ENCODE assay signal across 16 cellular contexts in genomic region chr14:61399365-61399764, GRCh38.
DNase-seq lines count a peak whose midpoint lies in the region; TF ChIP-seq lines count a peak whose summit lies in the region.
"Had no signal": no experiment of that assay in that cellular context is flagged by ENCODE, and none has a peak within 500 bp of the region (broad histone marks: within the 10 kb centered on the region; RNA-seq: fewer than 3 reads in every experiment).

No MANE protein-coding gene starts in this region.

- H3K4me1 ChIP-seq in mammary epithelial cell (ENCODE audit: insufficient read depth, low read length) (no peaks in the 10 kb centered on the region), breast epithelium (no peaks in the 10 kb centered on the region)
- H3K4me1 ChIP-seq: SJCRH30 had no signal

- no peak overlapping the region for H3K27ac ChIP-seq in mammary epithelial cell (ENCODE audit: insufficient read depth, low read depth, low read length)
- no peak overlapping the region for H3K27ac ChIP-seq in breast epithelium
- peak overlapping the region; percentile 74 for H3K27ac ChIP-seq in KOPT-K1 (ENCODE audit: low read depth, low read length, poor library complexity, severe bottlenecking)
- H3K27ac ChIP-seq in caudate nucleus (ENCODE audit: low read depth, low read length): peak overlapping the region; percentile 56
- H3K27ac ChIP-seq: SJCRH30 had no signal

- no peak overlapping the region for H2AFZ ChIP-seq in mammary epithelial cell (ENCODE audit: low read depth, low read length)

- no peaks in the 10 kb centered on the region for H3K79me2 ChIP-seq in mammary epithelial cell (ENCODE audit: insufficient read depth, low read length)

- H4K20me1 ChIP-seq in mammary epithelial cell (ENCODE audit: insufficient read depth, low read length): no peaks in the 10 kb centered on the region

- H3K36me3 ChIP-seq in mammary epithelial cell (ENCODE audit: insufficient read depth, low read length) (no peaks in the 10 kb centered on the region), breast epithelium (no peaks in the 10 kb centered on the region), KOPT-K1 (ENCODE audit: insufficient read depth, low read length) (peaks cover 16% of the 10 kb centered on the region)
- H3K36me3 ChIP-seq: SJCRH30 had no signal

- dilution Hi-C loops in mammary epithelial cell (cut with HindIII; ENCODE audit: low sequenced_read_pairs): no loop called here

- no peaks in the 10 kb centered on the region for H3K27me3 Mint-ChIP-seq in type B pancreatic cell

- no peaks in the 10 kb centered on the region for H3K4me1 Mint-ChIP-seq in type B pancreatic cell (ENCODE audit: unreplicated experiment)

- H3K9me3 ChIP-seq in mammary epithelial cell (replicated peaks; ENCODE audit: insufficient read depth, low read length) (no peaks in the 10 kb centered on the region), breast epithelium (no peaks in the 10 kb centered on the region), KOPT-K1 (ENCODE audit: insufficient read depth, low read length, poor library complexity, severe bottlenecking) (no peaks in the 10 kb centered on the region)
- H3K9me3 ChIP-seq: SJCRH30 had no signal

- TF ChIP-seq POLR2A in breast epithelium (IDR thresholded peaks at IDR 0.05): no peak

- DNase-seq in mammary epithelial cell (peak; percentile 32), breast epithelium (ENCODE audit: low spot score in 2 of 2) (no peak), caudate nucleus (lab: John Stamatoyannopoulos, UW) (peak in 2 of 61 donors; percentile 12 to 46), putamen (ENCODE audit: low spot score) (peak; percentile 50), type B pancreatic cell (ENCODE audit: extremely low spot score, unreplicated experiment) (no peak), NOMO-1 (lab: John Stamatoyannopoulos, UW; ENCODE audit: unreplicated experiment in 2 of 2) (no peak), NCI-H1048 (lab: John Stamatoyannopoulos, UW) (no peak)
- DNase-seq: DMS79 treated with DMSO at 0.1 percent for 48 hours; HCEC 1CT; NCI-H1930; NCI-H2171; NCI-H446; NK-92 treated with Interleukin-12 subunit alpha and Interleukin-12 subunit beta, amount 100 ng/mL, for 24 hours; OCI-M1; SJCRH30 had no signal

- TF ChIP-seq CTCF in mammary epithelial cell (conservative IDR thresholded peaks at IDR 0.05 in 1 of 2, IDR thresholded peaks at IDR 0.05 in 1 of 2; ENCODE audit: extremely low read depth in 1 of 2, insufficient read depth in 1 of 2, low read depth in 1 of 2, low read length in 2 of 2): no peak
- no peak for TF ChIP-seq CTCF in breast epithelium (IDR thresholded peaks at IDR 0.05)
- TF ChIP-seq CTCF in type B pancreatic cell (conservative IDR thresholded peaks at IDR 0.05): no peak

- H3K4me3 ChIP-seq in mammary epithelial cell (replicated peaks in 1 of 3; ENCODE audit: insufficient read depth in 1 of 3, low read depth in 2 of 3, low read length in 3 of 3): no peak overlapping the region
- H3K4me3 ChIP-seq in breast epithelium: no peak overlapping the region
- H3K4me3 ChIP-seq: SJCRH30 had no signal

- WGBS in mammary epithelial cell (ENCODE audit: low coverage, missing lambda C conversion rate): 71% methylated on average over 2 of the region's 2 CpGs

- CTCF ChIA-PET in mammary epithelial cell (lab: Charles Lee; ENCODE audit: low non-redundant PET): no interaction called here

- H3K4me3 Mint-ChIP-seq in type B pancreatic cell: no peak overlapping the region

- BruUV-seq in mammary epithelial cell (replicated peaks; lab: Mats Ljungman, UMichigan): no TSS peak

- H3K27me3 ChIP-seq in mammary epithelial cell (ENCODE audit: insufficient read depth, low read length): no peaks in the 10 kb centered on the region
- no peaks in the 10 kb centered on the region for H3K27me3 ChIP-seq in breast epithelium
- H3K27me3 ChIP-seq: SJCRH30 had no signal

- no peak overlapping the region for H3K9ac ChIP-seq in mammary epithelial cell (ENCODE audit: insufficient read depth, low read length)

- H3K4me2 ChIP-seq in mammary epithelial cell (ENCODE audit: insufficient read depth, low read depth, low read length): no peak overlapping the region

- in situ Hi-C loops in mammary epithelial cell (cut with MboI; ENCODE audit: low sequenced_read_pairs in 2 of 2): no loop called here

- intact Hi-C loops in mammary epithelial cell (cut with micrococcal nuclease) (no loop called here), breast epithelium (cut with DNase I; ENCODE audit: low total_unique reads) (no loop called here)

- peaks cover 4% of the 10 kb centered on the region for H3K36me3 Mint-ChIP-seq in type B pancreatic cell

- H3K27ac Mint-ChIP-seq in type B pancreatic cell: no peak overlapping the region

- H3K9me3 Mint-ChIP-seq in type B pancreatic cell: no peaks in the 10 kb centered on the region

Comparison
In these comparisons a context has a peak if more than half of its experiments do, and no peak if none do; other contexts are left out.
1. DNase-seq: peak in mammary epithelial cell (single experiment) and putamen (single experiment); none in breast epithelium (0 of 2), type B pancreatic cell (single experiment), NOMO-1 (0 of 2) and NCI-H1048 (single experiment).
2. H3K27ac ChIP-seq: peak in KOPT-K1 (single experiment) and caudate nucleus (single experiment); none in mammary epithelial cell (single experiment) and breast epithelium (0 of 2).